In the genomic region with DNA sequence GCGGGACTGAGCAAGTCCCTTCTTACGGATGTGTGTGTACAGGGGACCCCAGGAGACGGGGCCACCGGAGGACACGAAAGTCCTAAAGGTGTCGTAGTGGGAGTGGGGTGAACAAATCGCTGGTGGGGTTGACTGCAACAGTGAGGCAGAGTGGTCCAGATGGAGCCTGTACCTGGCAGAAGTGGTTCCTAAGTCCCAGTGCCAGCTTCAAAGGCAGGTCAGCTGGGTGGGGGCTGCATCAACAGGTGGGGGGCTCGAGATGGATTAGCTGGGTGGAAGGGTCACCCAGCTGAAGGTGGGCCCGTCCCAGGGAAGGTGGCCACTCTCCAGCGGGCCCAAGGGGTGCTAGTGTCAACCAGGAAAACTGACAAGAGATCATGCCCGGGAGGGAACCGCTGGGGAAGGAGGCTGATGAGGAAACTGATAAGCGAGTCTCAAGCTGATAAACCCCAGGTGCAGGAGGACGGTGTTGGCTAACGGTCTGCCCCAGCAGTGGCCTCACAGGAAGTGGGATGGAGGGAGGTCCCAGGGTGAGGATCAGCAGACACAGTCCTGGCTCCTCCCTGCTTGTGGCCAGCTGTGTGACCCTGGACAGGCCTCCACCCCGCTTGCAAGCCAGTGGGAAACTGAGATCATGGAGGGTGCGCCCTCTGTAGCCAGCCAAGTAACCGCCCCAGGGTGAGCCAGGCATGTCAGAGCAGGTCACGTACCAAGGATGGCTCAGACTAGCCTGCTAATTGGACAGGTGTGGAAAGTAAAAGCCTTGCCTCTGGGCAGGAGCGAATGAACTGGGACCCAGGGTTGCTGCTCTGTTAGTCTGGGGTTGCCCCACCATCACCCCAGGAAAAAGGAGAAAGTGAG, we compare ENCODE assay signal across 8 cellular contexts. TPM values are rescaled to one million over a fixed set of nuclear protein-coding genes. Genes with fewer than 3 reads are reported as not detected.
DNase-seq lines count a peak whose midpoint lies in the region; ATAC-seq and TF ChIP-seq lines count a peak whose summit lies in the region.

No MANE protein-coding gene starts in this region.

- peak; percentile 59 for TF ChIP-seq CTCF in OCI-LY1 (IDR thresholded peaks at IDR 0.05; ENCODE audit: low read length)

- peaks cover 16% of the 10 kb centered on the region for H3K4me1 ChIP-seq in OCI-LY1 (ENCODE audit: insufficient read depth, low read length, severe bottlenecking)
- H3K4me1 ChIP-seq in rectal smooth muscle tissue (ENCODE audit: control insufficient read depth, insufficient read depth, low read length), result peaks cover 15% of the 10 kb centered on the region

- H3K9ac ChIP-seq in OCI-LY1 (ENCODE audit: low read length) (peak overlapping the region; percentile 87), rectal smooth muscle tissue (ENCODE audit: low read length) (peak overlapping the region; percentile 41)

- DNase-seq in AG08396 (ENCODE audit: low spot score) (peak; percentile 76), left ventricle myocardium superior (peak; percentile 88), pons (ENCODE audit: low spot score) (no peak)
- peak; percentile 66 for DNase-seq in activated naive CD8-positive, alpha-beta T cell treated with anti-CD3 and anti-CD28 coated beads, Interleukin-2, amount 10 ng/mL, durations not matched to agents 7 days and 5 days

- no peaks in the 10 kb centered on the region for H3K9me2 ChIP-seq in OCI-LY1 (ENCODE audit: low read depth, low read length)

- peak overlapping the region; percentile 85 for H3K27ac Mint-ChIP-seq in activated naive CD8-positive, alpha-beta T cell treated with anti-CD3 and anti-CD28 coated beads, Interleukin-2, amount 10 ng/mL, durations not matched to agents 7 days and 5 days

- POLR2A ChIA-PET in activated naive CD8-positive, alpha-beta T cell treated with anti-CD3 and anti-CD28 coated beads, Interleukin-2, amount 10 ng/mL, durations not matched to agents 7 days and 5 days (lab: Charles Lee), result interaction anchor here (0.6 to 1.8 kb wide), 12 partner anchors 8 to 238 kb away, joined by 3 to 8 read pairs (median 4); a partner anchor contains a TSS

- peak; percentile 33 for ATAC-seq in HG02973 (IDR thresholded peaks at IDR 0.05; ENCODE audit: unreplicated experiment)
- ATAC-seq in activated naive CD8-positive, alpha-beta T cell treated with anti-CD3 and anti-CD28 coated beads, Interleukin-2, amount 10 ng/mL, durations not matched to agents 7 days and 5 days (ENCODE audit: low read depth), result peak; percentile 65
- ATAC-seq in left ventricle myocardium superior, result peak; percentile 63

- no peaks in the 10 kb centered on the region for H3K27me3 ChIP-seq in OCI-LY1 (ENCODE audit: insufficient read depth, low read length)
- H3K27me3 ChIP-seq in rectal smooth muscle tissue (ENCODE audit: control insufficient read depth, insufficient read depth, low read length), result no peaks in the 10 kb centered on the region

- H3K4me2 ChIP-seq in OCI-LY1 (ENCODE audit: low read length), result peak overlapping the region; percentile 96

- H2AFZ ChIP-seq in OCI-LY1 (ENCODE audit: low read length), result no peak overlapping the region

- H3K4me1 Mint-ChIP-seq in activated naive CD8-positive, alpha-beta T cell treated with anti-CD3 and anti-CD28 coated beads, Interleukin-2, amount 10 ng/mL, durations not matched to agents 7 days and 5 days, result peaks cover 16% of the 10 kb centered on the region

- H3K79me2 ChIP-seq in OCI-LY1 (ENCODE audit: insufficient read depth, low read length), result no peaks in the 10 kb centered on the region

- no peaks in the 10 kb centered on the region for H3K9me3 ChIP-seq in OCI-LY1 (ENCODE audit: low read length)

- no peaks in the 10 kb centered on the region for H3K36me3 ChIP-seq in OCI-LY1 (ENCODE audit: insufficient read depth, low read length)
- H3K36me3 ChIP-seq in rectal smooth muscle tissue (ENCODE audit: control insufficient read depth, insufficient read depth, low read length), result peaks cover 2% of the 10 kb centered on the region

- H3K9me3 Mint-ChIP-seq in activated naive CD8-positive, alpha-beta T cell treated with anti-CD3 and anti-CD28 coated beads, Interleukin-2, amount 10 ng/mL, durations not matched to agents 7 days and 5 days, result no peaks in the 10 kb centered on the region

- intact Hi-C loops in left ventricle myocardium superior (cut with micrococcal nuclease), result no loop called here

- H3K36me3 Mint-ChIP-seq in activated naive CD8-positive, alpha-beta T cell treated with anti-CD3 and anti-CD28 coated beads, Interleukin-2, amount 10 ng/mL, durations not matched to agents 7 days and 5 days, result peaks cover 8% of the 10 kb centered on the region

- peak overlapping the region; percentile 82 for H3K4me3 ChIP-seq in OCI-LY1 (ENCODE audit: low read depth, low read length, poor library complexity, severe bottlenecking)
- H3K4me3 ChIP-seq in rectal smooth muscle tissue (ENCODE audit: low read length), result peak overlapping the region; percentile 84

- peak overlapping the region; percentile 90 for H3K4me3 Mint-ChIP-seq in activated naive CD8-positive, alpha-beta T cell treated with anti-CD3 and anti-CD28 coated beads, Interleukin-2, amount 10 ng/mL, durations not matched to agents 7 days and 5 days

- H3K27ac ChIP-seq in OCI-LY1 (ENCODE audit: low read depth, low read length, poor library complexity, severe bottlenecking) (peak overlapping the region; percentile 31), rectal smooth muscle tissue (ENCODE audit: low read depth, low read length) (peak overlapping the region; percentile 84)

- TF ChIP-seq POLR2A in GM15510 (IDR thresholded peaks at IDR 0.05; ENCODE audit: borderline replicate concordance, extremely low read depth, insufficient read length), result peak; percentile 59

- H3K27me3 Mint-ChIP-seq in activated naive CD8-positive, alpha-beta T cell treated with anti-CD3 and anti-CD28 coated beads, Interleukin-2, amount 10 ng/mL, durations not matched to agents 7 days and 5 days, result no peaks in the 10 kb centered on the region

- H4K20me1 ChIP-seq in OCI-LY1 (ENCODE audit: insufficient read depth, low read length), result no peaks in the 10 kb centered on the region

- no peaks in the 10 kb centered on the region for H3F3A ChIP-seq in OCI-LY1 (ENCODE audit: insufficient read depth, low read length)

RNA-seq across cellular contexts. Expression of a gene that starts 1.0 kb away (rescaled TPM):
- 10 to 100 TPM; 24.6 to 25.8 TPM for total RNA-seq in activated naive CD8-positive, alpha-beta T cell treated with anti-CD3 and anti-CD28 coated beads, Interleukin-2, amount 10 ng/mL, durations not matched to agents 7 days and 5 days
- 10.8 TPM for total RNA-seq in left ventricle myocardium superior

RNA-seq across cellular contexts. Expression of a gene that starts 7.7 kb away (rescaled TPM):
- total RNA-seq in activated naive CD8-positive, alpha-beta T cell treated with anti-CD3 and anti-CD28 coated beads, Interleukin-2, amount 10 ng/mL, durations not matched to agents 7 days and 5 days, result 10 to 100 TPM; 27.6 to 33.4 TPM
- 11.0 TPM for total RNA-seq in left ventricle myocardium superior

RNA-seq across cellular contexts. Expression of a gene that starts 26.5 kb away (rescaled TPM):
- total RNA-seq in activated naive CD8-positive, alpha-beta T cell treated with anti-CD3 and anti-CD28 coated beads, Interleukin-2, amount 10 ng/mL, durations not matched to agents 7 days and 5 days, result 10 to 100 TPM; 20.1 to 24.4 TPM
- 5.7 TPM for total RNA-seq in left ventricle myocardium superior

RNA-seq across cellular contexts. Expression of a gene that starts 35.1 kb away (rescaled TPM):
- 10 to 100 TPM in 1 of 2 experiments, 1 to 10 TPM in 1; 8.5 to 10.9 TPM for total RNA-seq in activated naive CD8-positive, alpha-beta T cell treated with anti-CD3 and anti-CD28 coated beads, Interleukin-2, amount 10 ng/mL, durations not matched to agents 7 days and 5 days
- 7.4 TPM for total RNA-seq in left ventricle myocardium superior

RNA-seq across cellular contexts. Expression of a gene that starts 53.5 kb away (rescaled TPM):
- total RNA-seq in activated naive CD8-positive, alpha-beta T cell treated with anti-CD3 and anti-CD28 coated beads, Interleukin-2, amount 10 ng/mL, durations not matched to agents 7 days and 5 days, result under 1 TPM; 0.19 to 0.37 TPM
- total RNA-seq in left ventricle myocardium superior, result 7.5 TPM
